ENCODE assay signal across 13 cellular contexts in genomic region chr19:46782355-46783019, GRCh38. TPM values are rescaled to one million over a fixed set of nuclear protein-coding genes. Genes with fewer than 3 reads are reported as not detected.
DNase-seq lines count a peak whose midpoint lies in the region; ATAC-seq and TF ChIP-seq lines count a peak whose summit lies in the region.
"Had no signal": no experiment of that assay in that cellular context is flagged by ENCODE, and none has a peak within 500 bp of the region (broad histone marks: within the 10 kb centered on the region; RNA-seq: fewer than 3 reads in every experiment).

No MANE protein-coding gene starts in this region.

- ATAC-seq in HCT116, result no peak
- ATAC-seq in natural killer cell treated with Interleukin-12 subunit alpha and Interleukin-12 subunit beta and Interleukin-15 and Interleukin-18, amount 100 ng/mL, for 72 hours, result no peak
- ATAC-seq: left lobe of liver, upper lobe of right lung had no signal

- no peaks in the 10 kb centered on the region for H3K27me3 Mint-ChIP-seq in T-helper 1 cell treated with Interleukin-12 subunit alpha and Interleukin-12 subunit beta and Interleukin-4 antibody, amounts not matched to agents 30 μg/mL and 1 μg/mL, for 36 hours (ENCODE audit: low read depth)
- no peaks in the 10 kb centered on the region for H3K27me3 Mint-ChIP-seq in activated naive CD8-positive, alpha-beta T cell treated with anti-CD3 and anti-CD28 coated beads for 36 hours
- H3K27me3 Mint-ChIP-seq in natural killer cell treated with Interleukin-12 subunit alpha and Interleukin-12 subunit beta and Interleukin-15 and Interleukin-18, amount 100 ng/mL, for 72 hours, result no peaks in the 10 kb centered on the region

- H3K4me3 ChIP-seq in HCT116 (replicated peaks in 1 of 2; ENCODE audit: low read depth in 1 of 2, low read length in 2 of 2), result no peak overlapping the region
- H3K4me3 ChIP-seq: upper lobe of right lung had no signal

- H3K4me2 ChIP-seq in HCT116 (ENCODE audit: low read length), result no peak overlapping the region

- peaks cover 88% of the 10 kb centered on the region for H3K79me2 ChIP-seq in HCT116 (ENCODE audit: insufficient read depth, low read length)

- H3K9me3 ChIP-seq in HCT116 (ENCODE audit: control insufficient read depth in 1 of 2, insufficient read depth in 1 of 2, low read depth in 1 of 2, low read length in 2 of 2), result no peaks in the 10 kb centered on the region
- H3K9me3 ChIP-seq: upper lobe of right lung had no signal

- peak overlapping the region; percentile 77 for H3K27ac Mint-ChIP-seq in T-helper 1 cell treated with Interleukin-12 subunit alpha and Interleukin-12 subunit beta and Interleukin-4 antibody, amounts not matched to agents 30 μg/mL and 1 μg/mL, for 36 hours
- peak overlapping the region; percentile 75 for H3K27ac Mint-ChIP-seq in activated naive CD8-positive, alpha-beta T cell treated with anti-CD3 and anti-CD28 coated beads for 36 hours
- peak overlapping the region; percentile 99 for H3K27ac Mint-ChIP-seq in natural killer cell treated with Interleukin-12 subunit alpha and Interleukin-12 subunit beta and Interleukin-15 and Interleukin-18, amount 100 ng/mL, for 72 hours

- intact Hi-C loops in HCT116 (cut with micrococcal nuclease), result no loop called here
- intact Hi-C loops in cardiac septum (cut with DNase I), result no loop called here

- no peaks in the 10 kb centered on the region for H3K9me3 Mint-ChIP-seq in T-helper 1 cell treated with Interleukin-12 subunit alpha and Interleukin-12 subunit beta and Interleukin-4 antibody, amounts not matched to agents 30 μg/mL and 1 μg/mL, for 36 hours
- no peaks in the 10 kb centered on the region for H3K9me3 Mint-ChIP-seq in activated naive CD8-positive, alpha-beta T cell treated with anti-CD3 and anti-CD28 coated beads for 36 hours
- no peaks in the 10 kb centered on the region for H3K9me3 Mint-ChIP-seq in natural killer cell treated with Interleukin-12 subunit alpha and Interleukin-12 subunit beta and Interleukin-15 and Interleukin-18, amount 100 ng/mL, for 72 hours

- POLR2A ChIA-PET in HCT116 (lab: Charles Lee), result no interaction called here

- CTCF ChIA-PET in HCT116 (lab: Charles Lee), result no interaction called here

- BruUV-seq in HCT116 (replicated peaks; lab: Mats Ljungman, UMichigan), result no TSS peak

- peaks cover 40% of the 10 kb centered on the region for H3K4me1 Mint-ChIP-seq in T-helper 1 cell treated with Interleukin-12 subunit alpha and Interleukin-12 subunit beta and Interleukin-4 antibody, amounts not matched to agents 30 μg/mL and 1 μg/mL, for 36 hours (ENCODE audit: low read depth)
- peaks cover 32% of the 10 kb centered on the region for H3K4me1 Mint-ChIP-seq in activated naive CD8-positive, alpha-beta T cell treated with anti-CD3 and anti-CD28 coated beads for 36 hours
- peaks cover 59 to 76% of the 10 kb centered on the region in 2 donors for H3K4me1 Mint-ChIP-seq in natural killer cell treated with Interleukin-12 subunit alpha and Interleukin-12 subunit beta and Interleukin-15 and Interleukin-18, amount 100 ng/mL, for 72 hours (ENCODE audit: low read depth in 2 of 2)

- H3K27me3 ChIP-seq in HCT116 (ENCODE audit: insufficient read depth, low read length), result no peaks in the 10 kb centered on the region
- H3K27me3 ChIP-seq: upper lobe of right lung had no signal

- peaks cover 30 to 49% of the 10 kb centered on the region in 2 experiments for H3K4me1 ChIP-seq in HCT116 (ENCODE audit: control insufficient read depth in 1 of 2, insufficient read depth in 2 of 2, low read length in 2 of 2)

- peak overlapping the region; percentile 40; the same call in 1 of the 2 replicates for H3K27ac ChIP-seq in HCT116 (ENCODE audit: low read depth, low read length)
- H3K27ac ChIP-seq: upper lobe of right lung had no signal

- H3K9me2 ChIP-seq in HCT116 (ENCODE audit: insufficient read depth), result no peaks in the 10 kb centered on the region

- H3K36me3 ChIP-seq in HCT116 (ENCODE audit: control insufficient read depth in 1 of 2, insufficient read depth in 2 of 2, low read length in 2 of 2), result peaks cover 41 to 54% of the 10 kb centered on the region in 2 experiments; a peak in 3 of 4 replicates

- H4K20me1 ChIP-seq in HCT116 (ENCODE audit: insufficient read depth), result peaks cover 8% of the 10 kb centered on the region; the same call in 1 of the 2 replicates

- no peak for TF ChIP-seq RAD21 in HCT116 (IDR thresholded peaks at IDR 0.05; ENCODE audit: low read depth)

- no peak for TF ChIP-seq CTCF in HCT116 (IDR thresholded peaks at IDR 0.05 in 2 of 3, conservative IDR thresholded peaks at IDR 0.05 in 1 of 3; ENCODE audit: borderline replicate concordance in 1 of 3, insufficient read depth in 1 of 3, low read depth in 2 of 3, low read length in 2 of 3)

- peak overlapping the region; percentile 97 for H3K4me3 Mint-ChIP-seq in T-helper 1 cell treated with Interleukin-12 subunit alpha and Interleukin-12 subunit beta and Interleukin-4 antibody, amounts not matched to agents 30 μg/mL and 1 μg/mL, for 36 hours
- H3K4me3 Mint-ChIP-seq in activated naive CD8-positive, alpha-beta T cell treated with anti-CD3 and anti-CD28 coated beads for 36 hours, result peak overlapping the region; percentile 92
- peak overlapping the region; percentile 98 for H3K4me3 Mint-ChIP-seq in natural killer cell treated with Interleukin-12 subunit alpha and Interleukin-12 subunit beta and Interleukin-15 and Interleukin-18, amount 100 ng/mL, for 72 hours

- H3K36me3 Mint-ChIP-seq in T-helper 1 cell treated with Interleukin-12 subunit alpha and Interleukin-12 subunit beta and Interleukin-4 antibody, amounts not matched to agents 30 μg/mL and 1 μg/mL, for 36 hours (ENCODE audit: low read depth), result peaks cover 58% of the 10 kb centered on the region
- H3K36me3 Mint-ChIP-seq in activated naive CD8-positive, alpha-beta T cell treated with anti-CD3 and anti-CD28 coated beads for 36 hours, result peaks cover 79% of the 10 kb centered on the region
- peaks cover 30% of the 10 kb centered on the region for H3K36me3 Mint-ChIP-seq in natural killer cell treated with Interleukin-12 subunit alpha and Interleukin-12 subunit beta and Interleukin-15 and Interleukin-18, amount 100 ng/mL, for 72 hours

- H3K9ac ChIP-seq in HCT116 (ENCODE audit: low read length), result no peak overlapping the region

- H2AFZ ChIP-seq in HCT116 (ENCODE audit: low read depth, low read length, poor library complexity, severe bottlenecking), result no peak overlapping the region

- TF ChIP-seq POLR2A in HCT116 (IDR thresholded peaks at IDR 0.05; ENCODE audit: borderline replicate concordance, extremely low read depth, insufficient read depth, insufficient read length), result no peak

- RAD21 ChIA-PET in HCT116 (lab: Charles Lee; ENCODE audit: low non-redundant PET in 1 of 2, low total read pairs in 2 of 2, uncharacterized antibody in 2 of 2, unreplicated experiment in 2 of 2), result no interaction called here

- DNase-seq in T-helper 1 cell (no peak), HCT116 (ENCODE audit: low read depth, low spot score) (no peak), activated gamma-delta T cell treated with Interleukin-2 at 50 U/mL for 16 hours (no peak), cardiac septum (ENCODE audit: low spot score) (no peak)
- DNase-seq in activated naive CD8-positive, alpha-beta T cell treated with anti-CD3 and anti-CD28 coated beads for 36 hours, result no peak
- DNase-seq in natural killer cell treated with Interleukin-12 subunit alpha and Interleukin-12 subunit beta and Interleukin-15 and Interleukin-18, amount 100 ng/mL, for 72 hours (ENCODE audit: low spot score), result no peak
- DNase-seq in activated CD4-positive, CD25-positive, alpha-beta regulatory T cell (lab: John Stamatoyannopoulos, UW), result no peak
- DNase-seq: 8988T, DMS53, NCI-H1105, upper lobe of right lung had no signal

TF ChIP-seq in HCT116, 20 proteins besides CTCF, POLR2A, EP300 and RAD21 (continues in another document):
- TF ChIP-seq JUND (IDR thresholded peaks at IDR 0.05) (no peak), TCF7L2 (IDR thresholded peaks at IDR 0.05; ENCODE audit: borderline replicate concordance, extremely low read depth, insufficient read depth, insufficient read length) (no peak), ZBTB33 (IDR thresholded peaks at IDR 0.05; ENCODE audit: extremely low read depth, insufficient replicate concordance, low read length) (no peak), SRF (IDR thresholded peaks at IDR 0.05; ENCODE audit: low read depth) (no peak), CEBPB (IDR thresholded peaks at IDR 0.05; ENCODE audit: low read depth) (no peak), POLR2AphosphoS5 (IDR thresholded peaks at IDR 0.05; ENCODE audit: low read depth, low read length) (no peak), ZFX (IDR thresholded peaks at IDR 0.05) (no peak)

RNA-seq across cellular contexts. Expression of gene SLC1A5, which starts 5.9 kb away (rescaled TPM):
- total RNA-seq in HCT116 (2021; ENCODE audit: unreplicated experiment), result 284 TPM
- polyA plus RNA-seq in HCT116 (2012), result 346 and 361 TPM in 2 replicates
- total RNA-seq in activated naive CD8-positive, alpha-beta T cell treated with anti-CD3 and anti-CD28 coated beads for 36 hours, result 100 to 1,000 TPM; 299 to 309 TPM
- 100 to 1,000 TPM; 215 to 269 TPM for total RNA-seq in natural killer cell treated with Interleukin-12 subunit alpha and Interleukin-12 subunit beta and Interleukin-15 and Interleukin-18, amount 100 ng/mL, for 72 hours
- total RNA-seq in cardiac septum, result 6.8 TPM

RNA-seq across cellular contexts. Expression of gene STRN4, which starts 36.2 kb away (rescaled TPM):
- total RNA-seq in HCT116 (2021; ENCODE audit: unreplicated experiment), result 107 TPM
- polyA plus RNA-seq in HCT116 (2012), result 95.1 and 137 TPM in 2 replicates
- 10 to 100 TPM; 54.9 to 57.9 TPM for total RNA-seq in activated naive CD8-positive, alpha-beta T cell treated with anti-CD3 and anti-CD28 coated beads for 36 hours
- 100 to 1,000 TPM in 1 of 2 donors, 10 to 100 TPM in 1; 88.9 to 121 TPM for total RNA-seq in natural killer cell treated with Interleukin-12 subunit alpha and Interleukin-12 subunit beta and Interleukin-15 and Interleukin-18, amount 100 ng/mL, for 72 hours
- total RNA-seq in cardiac septum, result 54.2 TPM

RNA-seq across cellular contexts. Expression of gene FKRP, which starts 36.6 kb away (rescaled TPM):
- total RNA-seq in HCT116 (2021; ENCODE audit: unreplicated experiment) (19.4 TPM), cardiac septum (24.2 TPM)
- 9.0 and 13.3 TPM in 2 replicates for polyA plus RNA-seq in HCT116 (2012)
- 10 to 100 TPM; 17.3 to 18.8 TPM for total RNA-seq in activated naive CD8-positive, alpha-beta T cell treated with anti-CD3 and anti-CD28 coated beads for 36 hours
- 10 to 100 TPM; 16.4 to 25.4 TPM for total RNA-seq in natural killer cell treated with Interleukin-12 subunit alpha and Interleukin-12 subunit beta and Interleukin-15 and Interleukin-18, amount 100 ng/mL, for 72 hours

Comparison
In these comparisons a context has a peak if more than half of its experiments do, and no peak if none do; other contexts are left out.
1. RNA of gene SLC1A5, which starts 5.9 kb away (total RNA-seq): 299 to 309 TPM in activated naive CD8-positive, alpha-beta T cell treated with anti-CD3 and anti-CD28 coated beads for 36 hours, 284 TPM in HCT116 (single experiment) and 215 to 269 TPM in natural killer cell treated with Interleukin-12 subunit alpha and Interleukin-12 subunit beta and Interleukin-15 and Interleukin-18, amount 100 ng/mL, for 72 hours; 6.8 TPM in cardiac septum (single experiment); every median in the first group is over 10 times any median in the second.
2. Peak in every context shown above with its lines, with median percentiles within 50 percentile points of each other: H3K27ac Mint-ChIP-seq and H3K4me3 Mint-ChIP-seq.